In genomic region chr6:41073203-41073967, GRCh38 we compare ENCODE assay signal across 8 cellular contexts. TPM values are rescaled to one million over a fixed set of nuclear protein-coding genes. Genes with fewer than 3 reads are reported as not detected.
A peak's percentile ranks its signal among the peaks of the same experiment; 100 is the strongest.
DNase-seq lines count a peak whose midpoint lies in the region; ATAC-seq and TF ChIP-seq lines count a peak whose summit lies in the region.

No MANE protein-coding gene starts in this region.

- H3K27ac ChIP-seq in HCT116 (ENCODE audit: low read depth, low read length), result peak overlapping the region; percentile 98
- peak overlapping the region; percentile 99 for H3K27ac ChIP-seq in parathyroid adenoma
- H3K27ac ChIP-seq in tibial artery, result peak overlapping the region; percentile 99

- DNase-seq in GF-D8 (lab: John Stamatoyannopoulos, UW) (peak; percentile 71), HCT116 (ENCODE audit: low read depth, low spot score) (peak; percentile 47), NAMALWA (ENCODE audit: low spot score) (peak; percentile 89), SKM-1 treated with dmso at 0.1 percent for 144 hours (lab: John Stamatoyannopoulos, UW; ENCODE audit: unreplicated experiment) (peak; percentile 68), Right ventricle myocardium inferior (ENCODE audit: missing footprints) (peak; percentile 92), tibial artery (peak; percentile 80 to 92)
- DNase-seq in activated naive CD8-positive, alpha-beta T cell treated with anti-CD3 and anti-CD28 coated beads for 36 hours, result peak; percentile 84

- H3K36me3 ChIP-seq in HCT116 (ENCODE audit: control insufficient read depth in 1 of 2, insufficient read depth in 2 of 2, low read length in 2 of 2) (no peaks in the 10 kb centered on the region), parathyroid adenoma (ENCODE audit: control insufficient read depth, insufficient read depth, low read length) (no peaks in the 10 kb centered on the region), tibial artery (peaks cover 0 to 14% (median 0%) of the 10 kb centered on the region in 3 donors)

- H3K4me3 Mint-ChIP-seq in activated naive CD8-positive, alpha-beta T cell treated with anti-CD3 and anti-CD28 coated beads for 36 hours, result peak overlapping the region; percentile 94

- RAD21 ChIA-PET in HCT116 (lab: Charles Lee; ENCODE audit: low non-redundant PET in 1 of 2, low total read pairs in 2 of 2, uncharacterized antibody in 2 of 2, unreplicated experiment in 2 of 2), result no interaction called here

- H4K20me1 ChIP-seq in HCT116 (ENCODE audit: insufficient read depth), result no peaks in the 10 kb centered on the region

- intact Hi-C loops in HCT116 (cut with micrococcal nuclease) (no loop called here), Right ventricle myocardium inferior (cut with DNase I) (no loop called here), tibial artery (cut with DNase I; ENCODE audit: low total_unique reads) (no loop called here)

- H3K36me3 Mint-ChIP-seq in activated naive CD8-positive, alpha-beta T cell treated with anti-CD3 and anti-CD28 coated beads for 36 hours, result peaks cover 19% of the 10 kb centered on the region

- H3K9me3 ChIP-seq in HCT116 (ENCODE audit: control insufficient read depth in 1 of 2, insufficient read depth in 1 of 2, low read depth in 1 of 2, low read length in 2 of 2), result no peaks in the 10 kb centered on the region
- no peaks in the 10 kb centered on the region for H3K9me3 ChIP-seq in parathyroid adenoma (ENCODE audit: control insufficient read depth, low read length)
- no peaks in the 10 kb centered on the region for H3K9me3 ChIP-seq in tibial artery

- no peaks in the 10 kb centered on the region for H3K9me2 ChIP-seq in HCT116 (ENCODE audit: insufficient read depth)

- H3K9ac ChIP-seq in HCT116 (ENCODE audit: low read length), result peak overlapping the region; percentile 94
- peak overlapping the region; percentile 97 for H3K9ac ChIP-seq in parathyroid adenoma

- peak overlapping the region; percentile 93 for H3K4me2 ChIP-seq in HCT116 (ENCODE audit: low read length)
- peak overlapping the region; percentile 59 for H3K4me2 ChIP-seq in parathyroid adenoma (ENCODE audit: low read length)

- H3K27me3 Mint-ChIP-seq in activated naive CD8-positive, alpha-beta T cell treated with anti-CD3 and anti-CD28 coated beads for 36 hours, result no peaks in the 10 kb centered on the region

- peak in 1 of 3 experiments; percentile 12; a peak in 1 of 6 replicates for TF ChIP-seq CTCF in HCT116 (IDR thresholded peaks at IDR 0.05 in 2 of 3, conservative IDR thresholded peaks at IDR 0.05 in 1 of 3; ENCODE audit: borderline replicate concordance in 1 of 3, insufficient read depth in 1 of 3, low read depth in 2 of 3, low read length in 2 of 3)
- TF ChIP-seq CTCF in parathyroid adenoma (IDR thresholded peaks at IDR 0.05), result no peak
- TF ChIP-seq CTCF in tibial artery (IDR thresholded peaks at IDR 0.05), result peak; percentile 12 to 55

- H3K27ac Mint-ChIP-seq in activated naive CD8-positive, alpha-beta T cell treated with anti-CD3 and anti-CD28 coated beads for 36 hours, result peak overlapping the region; percentile 92

- TF ChIP-seq RAD21 in HCT116 (IDR thresholded peaks at IDR 0.05; ENCODE audit: low read depth), result no peak

- no peaks in the 10 kb centered on the region for H3K27me3 ChIP-seq in HCT116 (ENCODE audit: insufficient read depth, low read length)
- H3K27me3 ChIP-seq in parathyroid adenoma (ENCODE audit: control insufficient read depth, insufficient read depth, low read length), result no peaks in the 10 kb centered on the region
- no peaks in the 10 kb centered on the region for H3K27me3 ChIP-seq in tibial artery

- H2AFZ ChIP-seq in HCT116 (ENCODE audit: low read depth, low read length, poor library complexity, severe bottlenecking) (no peak overlapping the region), parathyroid adenoma (peak overlapping the region; percentile 91)

- no peaks in the 10 kb centered on the region for H3K9me3 Mint-ChIP-seq in activated naive CD8-positive, alpha-beta T cell treated with anti-CD3 and anti-CD28 coated beads for 36 hours

- peaks cover 7 to 16% of the 10 kb centered on the region in 2 experiments; a peak in 3 of 4 replicates for H3K4me1 ChIP-seq in HCT116 (ENCODE audit: control insufficient read depth in 1 of 2, insufficient read depth in 2 of 2, low read length in 2 of 2)
- H3K4me1 ChIP-seq in parathyroid adenoma, result peaks cover 11% of the 10 kb centered on the region
- peaks cover 5 to 39% (median 25%) of the 10 kb centered on the region in 4 donors for H3K4me1 ChIP-seq in tibial artery

- POLR2A ChIA-PET in HCT116 (lab: Charles Lee), result no interaction called here

- peaks cover 48% of the 10 kb centered on the region for H3K4me1 Mint-ChIP-seq in activated naive CD8-positive, alpha-beta T cell treated with anti-CD3 and anti-CD28 coated beads for 36 hours

- BruUV-seq in HCT116 (replicated peaks; lab: Mats Ljungman, UMichigan), result no TSS peak

- H3K79me2 ChIP-seq in HCT116 (ENCODE audit: insufficient read depth, low read length), result peaks cover 64% of the 10 kb centered on the region
- H3K79me2 ChIP-seq in parathyroid adenoma, result peaks cover 8% of the 10 kb centered on the region

- ATAC-seq in HCT116 (peak; percentile 24), Right ventricle myocardium inferior (peak; percentile 20)

- H3K4me3 ChIP-seq in HCT116 (replicated peaks in 1 of 2; ENCODE audit: low read depth in 1 of 2, low read length in 2 of 2), result peak overlapping the region; percentile 67 to 77
- H3K4me3 ChIP-seq in parathyroid adenoma (ENCODE audit: low read depth, low read length), result peak overlapping the region; percentile 93
- H3K4me3 ChIP-seq in tibial artery, result peak overlapping the region; percentile 85 to 89

- peak; percentile 26 for TF ChIP-seq POLR2A in HCT116 (IDR thresholded peaks at IDR 0.05; ENCODE audit: borderline replicate concordance, extremely low read depth, insufficient read depth, insufficient read length)

- CTCF ChIA-PET in HCT116 (lab: Charles Lee), result interaction anchor here (1.2 to 2.8 kb wide), 3 partner anchors 33 to 109 kb away, joined by 4 to 9 read pairs (median 6); partner anchors contain the start of gene UNC5CL

TF ChIP-seq in HCT116, 20 proteins besides CTCF, POLR2A, EP300 and RAD21 (continues in another document):
- no peak for TF ChIP-seq TCF7L2 (IDR thresholded peaks at IDR 0.05; ENCODE audit: borderline replicate concordance, extremely low read depth, insufficient read depth, insufficient read length)
- no peak for TF ChIP-seq SRF (IDR thresholded peaks at IDR 0.05; ENCODE audit: low read depth)
- TF ChIP-seq POLR2AphosphoS5 (IDR thresholded peaks at IDR 0.05; ENCODE audit: low read depth, low read length), result peak; percentile 79
- no peak for TF ChIP-seq ZBTB33 (IDR thresholded peaks at IDR 0.05; ENCODE audit: extremely low read depth, insufficient replicate concordance, low read length)
- no peak for TF ChIP-seq FOSL1 (IDR thresholded peaks at IDR 0.05; ENCODE audit: low read depth)
- no peak for TF ChIP-seq SP1 (IDR thresholded peaks at IDR 0.05; ENCODE audit: low read depth)
- TF ChIP-seq CEBPB (IDR thresholded peaks at IDR 0.05; ENCODE audit: low read depth), result no peak
- TF ChIP-seq JUND (IDR thresholded peaks at IDR 0.05), result no peak
- peak; percentile 83 for TF ChIP-seq EGR1 (IDR thresholded peaks at IDR 0.05; ENCODE audit: low read depth)
- TF ChIP-seq ELF1 (IDR thresholded peaks at IDR 0.05; ENCODE audit: borderline replicate concordance, low read depth), result no peak

RNA-seq across cellular contexts. Expression of gene NFYA, which starts 0.6 kb away (rescaled TPM):
- 28.7 TPM for total RNA-seq in HCT116 (2021; ENCODE audit: unreplicated experiment)
- polyA plus RNA-seq in HCT116 (2012), result 26.1 and 32.4 TPM in 2 replicates
- total RNA-seq in activated naive CD8-positive, alpha-beta T cell treated with anti-CD3 and anti-CD28 coated beads for 36 hours, result 10 to 100 TPM; 24.5 to 25.4 TPM
- 9.8 TPM for total RNA-seq in Right ventricle myocardium inferior

RNA-seq across cellular contexts. Expression of gene OARD1, which starts 1.2 kb away (rescaled TPM):
- 28.7 TPM for total RNA-seq in HCT116 (2021; ENCODE audit: unreplicated experiment)
- polyA plus RNA-seq in HCT116 (2012), result 21.4 and 26.1 TPM in 2 replicates
- 10 to 100 TPM; 43.7 to 44.2 TPM for total RNA-seq in activated naive CD8-positive, alpha-beta T cell treated with anti-CD3 and anti-CD28 coated beads for 36 hours
- 20.5 TPM for total RNA-seq in Right ventricle myocardium inferior

RNA-seq across cellular contexts. Expression of gene APOBEC2, which starts 20.4 kb away (rescaled TPM):
- total RNA-seq in HCT116 (2021; ENCODE audit: unreplicated experiment) (not detected), Right ventricle myocardium inferior (246 TPM)
- polyA plus RNA-seq in HCT116 (2012), result 0.16 and 0.19 TPM in 2 replicates
- total RNA-seq in activated naive CD8-positive, alpha-beta T cell treated with anti-CD3 and anti-CD28 coated beads for 36 hours, result not detected

RNA-seq across cellular contexts. Expression of gene TSPO2, which starts 31.1 kb away (rescaled TPM):
- total RNA-seq in HCT116 (2021; ENCODE audit: unreplicated experiment) (not detected), Right ventricle myocardium inferior (not detected)
- 0.20 and 0.55 TPM in 2 replicates for polyA plus RNA-seq in HCT116 (2012)
- total RNA-seq in activated naive CD8-positive, alpha-beta T cell treated with anti-CD3 and anti-CD28 coated beads for 36 hours, result not detected

RNA-seq across cellular contexts. Expression of gene UNC5CL, which starts 34.4 kb away (rescaled TPM):
- total RNA-seq in HCT116 (2021; ENCODE audit: unreplicated experiment) (2.2 TPM), Right ventricle myocardium inferior (0.60 TPM)
- 1.9 and 2.0 TPM in 2 replicates for polyA plus RNA-seq in HCT116 (2012)
- total RNA-seq in activated naive CD8-positive, alpha-beta T cell treated with anti-CD3 and anti-CD28 coated beads for 36 hours, result 1 to 10 TPM; 1.3 to 1.7 TPM

Comparison
In these comparisons a context has a peak if more than half of its experiments do, and no peak if none do; other contexts are left out.
1. Peak in every context shown above with its lines: DNase-seq, ATAC-seq, H3K4me3 ChIP-seq and H3K27ac ChIP-seq.
2. RNA of gene APOBEC2, which starts 20.4 kb away (total RNA-seq): 246 TPM in Right ventricle myocardium inferior (single experiment); not detected in HCT116 (single experiment) and not detected in activated naive CD8-positive, alpha-beta T cell treated with anti-CD3 and anti-CD28 coated beads for 36 hours; every median in the first group is over 100 times any median in the second.